Comparison of ENCODE assay signal across 2 cellular contexts in the genomic region with DNA sequence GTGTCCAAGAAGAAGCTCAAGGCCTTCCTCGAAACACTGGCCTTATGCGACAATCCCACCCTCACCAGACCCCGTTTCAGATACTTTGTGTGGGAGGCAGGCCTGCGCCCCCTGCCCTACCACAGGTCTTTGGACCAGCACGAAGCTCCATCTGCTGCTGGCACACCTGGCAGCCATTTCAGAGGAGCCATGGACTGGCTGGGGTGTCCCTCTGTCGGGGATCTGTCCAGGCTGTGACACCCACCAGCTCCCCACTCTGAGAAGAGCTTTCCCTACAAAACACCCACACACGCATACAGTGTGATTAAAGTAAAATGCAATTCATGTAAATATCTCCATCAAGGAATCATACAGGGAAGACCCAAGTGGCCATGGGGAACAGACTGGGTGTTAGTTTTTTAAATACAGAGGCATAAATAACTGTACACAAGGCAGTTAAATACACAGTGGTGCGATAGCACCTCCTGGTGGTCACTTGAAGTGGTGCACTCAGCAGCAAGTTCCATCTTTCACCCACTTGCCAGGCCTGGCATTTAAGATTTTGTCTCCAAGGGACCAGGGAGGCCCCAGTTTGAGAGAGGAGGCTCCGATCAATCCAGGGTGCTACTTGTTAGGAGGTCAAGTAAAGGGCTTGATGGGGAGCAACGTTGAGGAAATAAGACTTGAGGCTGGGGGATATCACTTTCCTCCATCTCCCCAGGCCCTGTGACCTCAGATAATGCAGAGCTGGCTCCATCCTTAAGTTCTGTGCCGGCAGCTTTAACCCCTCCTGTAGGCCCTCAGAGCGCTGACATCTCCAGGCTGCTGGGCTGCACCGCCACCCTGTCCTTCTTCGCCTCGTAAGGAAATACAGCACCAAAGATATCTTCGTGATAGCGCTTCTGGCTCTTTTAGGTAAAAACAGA.
TF ChIP-seq lines count a peak whose summit lies in the region.

No MANE protein-coding gene starts in this region.

TF ChIP-seq in HCT116, 20 proteins besides CTCF, POLR2A, EP300 and RAD21:
- no peak for TF ChIP-seq JUND (IDR thresholded peaks at IDR 0.05)
- no peak for TF ChIP-seq ZFX (IDR thresholded peaks at IDR 0.05)

TF ChIP-seq in K562, 482 proteins besides CTCF, POLR2A, EP300 and RAD21:
- TF ChIP-seq KLF16 (IDR thresholded peaks at IDR 0.05) (peak; percentile 38; the same call in 1 of the 2 replicates), ZNF263 (CRISPR knock-in tag; IDR thresholded peaks at IDR 0.05; ENCODE audit: borderline replicate concordance) (no peak), ZNF384 (IDR thresholded peaks at IDR 0.05; ENCODE audit: low read depth, low read length) (no peak), PHF8 (IDR thresholded peaks at IDR 0.05; ENCODE audit: borderline replicate concordance, low read length) (no peak), SMC3 (conservative IDR thresholded peaks at IDR 0.05; ENCODE audit: insufficient read depth, low read depth, low read length) (peak; percentile 58), CC2D1A (IDR thresholded peaks at IDR 0.05) (0 out of 2 replicates have a peak, but pooled peaks have one; percentile 19), STAG1 (CRISPR knock-in tag; IDR thresholded peaks at IDR 0.05; ENCODE audit: borderline replicate concordance) (peak; percentile 64; the same call in 1 of the 2 replicates), DEAF1 (CRISPR knock-in tag; IDR thresholded peaks at IDR 0.05) (peak; percentile 51), FOXK2 (conservative IDR thresholded peaks at IDR 0.05 in 1 of 2, IDR thresholded peaks at IDR 0.05 in 1 of 2; ENCODE audit: low read depth in 2 of 2) (peak; percentile 67 to 72)
- TF ChIP-seq, protein P1, sequence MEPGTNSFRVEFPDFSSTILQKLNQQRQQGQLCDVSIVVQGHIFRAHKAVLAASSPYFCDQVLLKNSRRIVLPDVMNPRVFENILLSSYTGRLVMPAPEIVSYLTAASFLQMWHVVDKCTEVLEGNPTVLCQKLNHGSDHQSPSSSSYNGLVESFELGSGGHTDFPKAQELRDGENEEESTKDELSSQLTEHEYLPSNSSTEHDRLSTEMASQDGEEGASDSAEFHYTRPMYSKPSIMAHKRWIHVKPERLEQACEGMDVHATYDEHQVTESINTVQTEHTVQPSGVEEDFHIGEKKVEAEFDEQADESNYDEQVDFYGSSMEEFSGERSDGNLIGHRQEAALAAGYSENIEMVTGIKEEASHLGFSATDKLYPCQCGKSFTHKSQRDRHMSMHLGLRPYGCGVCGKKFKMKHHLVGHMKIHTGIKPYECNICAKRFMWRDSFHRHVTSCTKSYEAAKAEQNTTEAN (CRISPR knock-in tag; IDR thresholded peaks at IDR 0.05): no peak
- TF ChIP-seq, protein P2, sequence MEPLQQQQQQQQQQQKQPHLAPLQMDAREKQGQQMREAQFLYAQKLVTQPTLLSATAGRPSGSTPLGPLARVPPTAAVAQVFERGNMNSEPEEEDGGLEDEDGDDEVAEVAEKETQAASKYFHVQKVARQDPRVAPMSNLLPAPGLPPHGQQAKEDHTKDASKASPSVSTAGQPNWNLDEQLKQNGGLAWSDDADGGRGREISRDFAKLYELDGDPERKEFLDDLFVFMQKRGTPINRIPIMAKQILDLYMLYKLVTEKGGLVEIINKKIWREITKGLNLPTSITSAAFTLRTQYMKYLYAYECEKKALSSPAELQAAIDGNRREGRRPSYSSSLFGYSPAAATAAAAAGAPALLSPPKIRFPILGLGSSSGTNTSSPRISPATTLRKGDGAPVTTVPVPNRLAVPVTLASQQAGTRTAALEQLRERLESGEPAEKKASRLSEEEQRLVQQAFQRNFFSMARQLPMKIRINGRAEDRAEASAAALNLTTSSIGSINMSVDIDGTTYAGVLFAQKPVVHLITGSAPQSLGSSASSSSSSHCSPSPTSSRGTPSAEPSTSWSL (CRISPR knock-in tag; IDR thresholded peaks at IDR 0.05; ENCODE audit: borderline replicate concordance): no peak
